ENCODE assay signal across 1 cellular context in the genomic region with DNA sequence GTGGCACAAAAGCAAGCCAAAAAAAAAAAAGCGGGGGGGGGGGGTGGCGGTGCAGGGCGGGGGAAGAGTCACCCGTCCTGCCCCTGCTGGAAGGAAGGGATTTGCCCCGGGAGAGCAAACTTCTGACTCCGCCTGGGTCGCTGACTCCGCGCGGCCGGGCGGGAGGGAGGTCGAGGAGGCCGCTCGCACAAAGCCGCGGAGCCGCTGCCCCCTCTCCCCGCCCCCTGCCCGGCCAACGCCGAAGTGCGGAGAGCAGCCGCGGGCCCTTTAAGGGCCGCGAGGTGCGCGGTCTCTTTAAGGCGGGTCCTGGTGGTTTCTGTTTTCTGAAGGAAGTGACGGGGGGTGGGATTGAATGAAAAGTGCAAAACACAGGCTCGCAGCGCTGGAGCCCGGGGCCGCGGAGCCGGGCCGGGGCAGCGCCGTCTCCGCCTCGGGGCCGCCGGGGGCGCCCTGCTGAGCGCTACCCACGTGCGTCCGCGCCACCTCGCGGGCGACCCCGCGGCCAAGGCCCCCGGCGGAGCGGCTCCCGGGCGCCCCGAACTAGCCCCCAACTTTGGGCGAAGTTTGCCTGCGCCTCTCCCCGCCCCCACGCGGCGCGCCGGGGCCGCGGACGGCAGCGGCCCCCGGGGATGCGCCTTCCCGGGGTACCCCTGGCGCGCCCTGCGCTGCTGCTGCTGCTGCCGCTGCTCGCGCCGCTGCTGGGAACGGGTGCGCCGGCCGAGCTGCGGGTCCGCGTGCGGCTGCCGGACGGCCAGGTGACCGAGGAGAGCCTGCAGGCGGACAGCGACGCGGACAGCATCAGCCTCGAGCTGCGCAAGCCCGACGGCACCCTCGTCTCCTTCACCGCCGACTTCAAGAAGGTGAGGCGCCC.
TF ChIP-seq lines count a peak whose summit lies in the region.

A gene (plus strand): TSS at position 382 of the 871 bp plus-strand sequence. CDS start 248 bp downstream, at position 630.

TF ChIP-seq in K562, 482 proteins besides CTCF, POLR2A, EP300 and RAD21 (continued from another document):
- TF ChIP-seq, protein P1, sequence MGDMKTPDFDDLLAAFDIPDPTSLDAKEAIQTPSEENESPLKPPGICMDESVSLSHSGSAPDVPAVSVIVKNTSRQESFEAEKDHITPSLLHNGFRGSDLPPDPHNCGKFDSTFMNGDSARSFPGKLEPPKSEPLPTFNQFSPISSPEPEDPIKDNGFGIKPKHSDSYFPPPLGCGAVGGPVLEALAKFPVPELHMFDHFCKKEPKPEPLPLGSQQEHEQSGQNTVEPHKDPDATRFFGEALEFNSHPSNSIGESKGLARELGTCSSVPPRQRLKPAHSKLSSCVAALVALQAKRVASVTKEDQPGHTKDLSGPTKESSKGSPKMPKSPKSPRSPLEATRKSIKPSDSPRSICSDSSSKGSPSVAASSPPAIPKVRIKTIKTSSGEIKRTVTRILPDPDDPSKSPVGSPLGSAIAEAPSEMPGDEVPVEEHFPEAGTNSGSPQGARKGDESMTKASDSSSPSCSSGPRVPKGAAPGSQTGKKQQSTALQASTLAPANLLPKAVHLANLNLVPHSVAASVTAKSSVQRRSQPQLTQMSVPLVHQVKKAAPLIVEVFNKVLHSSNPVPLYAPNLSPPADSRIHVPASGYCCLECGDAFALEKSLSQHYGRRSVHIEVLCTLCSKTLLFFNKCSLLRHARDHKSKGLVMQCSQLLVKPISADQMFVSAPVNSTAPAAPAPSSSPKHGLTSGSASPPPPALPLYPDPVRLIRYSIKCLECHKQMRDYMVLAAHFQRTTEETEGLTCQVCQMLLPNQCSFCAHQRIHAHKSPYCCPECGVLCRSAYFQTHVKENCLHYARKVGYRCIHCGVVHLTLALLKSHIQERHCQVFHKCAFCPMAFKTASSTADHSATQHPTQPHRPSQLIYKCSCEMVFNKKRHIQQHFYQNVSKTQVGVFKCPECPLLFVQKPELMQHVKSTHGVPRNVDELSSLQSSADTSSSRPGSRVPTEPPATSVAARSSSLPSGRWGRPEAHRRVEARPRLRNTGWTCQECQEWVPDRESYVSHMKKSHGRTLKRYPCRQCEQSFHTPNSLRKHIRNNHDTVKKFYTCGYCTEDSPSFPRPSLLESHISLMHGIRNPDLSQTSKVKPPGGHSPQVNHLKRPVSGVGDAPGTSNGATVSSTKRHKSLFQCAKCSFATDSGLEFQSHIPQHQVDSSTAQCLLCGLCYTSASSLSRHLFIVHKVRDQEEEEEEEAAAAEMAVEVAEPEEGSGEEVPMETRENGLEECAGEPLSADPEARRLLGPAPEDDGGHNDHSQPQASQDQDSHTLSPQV (IDR thresholded peaks at IDR 0.05) = peak; percentile 53; the same call in 1 of the 2 replicates
- peak; percentile 24 for TF ChIP-seq TBP (optimal IDR thresholded peaks at IDR 0.05; ENCODE audit: low read depth, low read length)
- TF ChIP-seq SAFB (IDR thresholded peaks at IDR 0.05; ENCODE audit: borderline replicate concordance, low read depth, low read length) = peak; percentile 75
- TF ChIP-seq MAZ (CRISPR knock-in tag; conservative IDR thresholded peaks at IDR 0.05 in 1 of 2, IDR thresholded peaks at IDR 0.05 in 1 of 2) = peak in 1 of 2 experiments; percentile 84; a peak in 2 of 4 replicates
- peak; percentile 57 for TF ChIP-seq KAT2B (IDR thresholded peaks at IDR 0.05; ENCODE audit: low read depth, low read length)
- TF ChIP-seq ZFX (CRISPR knock-in tag; IDR thresholded peaks at IDR 0.05) = peak; percentile 38
- peak; percentile 56; the same call in 1 of the 2 replicates for TF ChIP-seq GTF2E2 (tag; IDR thresholded peaks at IDR 0.05)
- TF ChIP-seq, protein P2, sequence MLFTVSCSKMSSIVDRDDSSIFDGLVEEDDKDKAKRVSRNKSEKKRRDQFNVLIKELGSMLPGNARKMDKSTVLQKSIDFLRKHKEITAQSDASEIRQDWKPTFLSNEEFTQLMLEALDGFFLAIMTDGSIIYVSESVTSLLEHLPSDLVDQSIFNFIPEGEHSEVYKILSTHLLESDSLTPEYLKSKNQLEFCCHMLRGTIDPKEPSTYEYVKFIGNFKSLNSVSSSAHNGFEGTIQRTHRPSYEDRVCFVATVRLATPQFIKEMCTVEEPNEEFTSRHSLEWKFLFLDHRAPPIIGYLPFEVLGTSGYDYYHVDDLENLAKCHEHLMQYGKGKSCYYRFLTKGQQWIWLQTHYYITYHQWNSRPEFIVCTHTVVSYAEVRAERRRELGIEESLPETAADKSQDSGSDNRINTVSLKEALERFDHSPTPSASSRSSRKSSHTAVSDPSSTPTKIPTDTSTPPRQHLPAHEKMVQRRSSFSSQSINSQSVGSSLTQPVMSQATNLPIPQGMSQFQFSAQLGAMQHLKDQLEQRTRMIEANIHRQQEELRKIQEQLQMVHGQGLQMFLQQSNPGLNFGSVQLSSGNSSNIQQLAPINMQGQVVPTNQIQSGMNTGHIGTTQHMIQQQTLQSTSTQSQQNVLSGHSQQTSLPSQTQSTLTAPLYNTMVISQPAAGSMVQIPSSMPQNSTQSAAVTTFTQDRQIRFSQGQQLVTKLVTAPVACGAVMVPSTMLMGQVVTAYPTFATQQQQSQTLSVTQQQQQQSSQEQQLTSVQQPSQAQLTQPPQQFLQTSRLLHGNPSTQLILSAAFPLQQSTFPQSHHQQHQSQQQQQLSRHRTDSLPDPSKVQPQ (CRISPR knock-in tag; IDR thresholded peaks at IDR 0.05; ENCODE audit: borderline replicate concordance) = no peak
- TF ChIP-seq HNRNPLL (IDR thresholded peaks at IDR 0.05; ENCODE audit: low read depth, low read length, poor library complexity, severe bottlenecking) = peak; percentile 18
- TF ChIP-seq ZNF431 (CRISPR knock-in tag; IDR thresholded peaks at IDR 0.05) = 0 out of 2 replicates have a peak, but pooled peaks have one; percentile 43
- peak; percentile 43 for TF ChIP-seq CCNT2 (IDR thresholded peaks at IDR 0.05; ENCODE audit: borderline replicate concordance, extremely low read depth, insufficient read length, low read depth, low read length)
- TF ChIP-seq, protein P3, sequence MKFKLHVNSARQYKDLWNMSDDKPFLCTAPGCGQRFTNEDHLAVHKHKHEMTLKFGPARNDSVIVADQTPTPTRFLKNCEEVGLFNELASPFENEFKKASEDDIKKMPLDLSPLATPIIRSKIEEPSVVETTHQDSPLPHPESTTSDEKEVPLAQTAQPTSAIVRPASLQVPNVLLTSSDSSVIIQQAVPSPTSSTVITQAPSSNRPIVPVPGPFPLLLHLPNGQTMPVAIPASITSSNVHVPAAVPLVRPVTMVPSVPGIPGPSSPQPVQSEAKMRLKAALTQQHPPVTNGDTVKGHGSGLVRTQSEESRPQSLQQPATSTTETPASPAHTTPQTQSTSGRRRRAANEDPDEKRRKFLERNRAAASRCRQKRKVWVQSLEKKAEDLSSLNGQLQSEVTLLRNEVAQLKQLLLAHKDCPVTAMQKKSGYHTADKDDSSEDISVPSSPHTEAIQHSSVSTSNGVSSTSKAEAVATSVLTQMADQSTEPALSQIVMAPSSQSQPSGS (CRISPR knock-in tag; IDR thresholded peaks at IDR 0.05) = no peak
- 0 out of 2 replicates have a peak, but pooled peaks have one; percentile 13 for TF ChIP-seq JUND (IDR thresholded peaks at IDR 0.05; ENCODE audit: borderline replicate concordance, low read depth, low read length)
- no peak for TF ChIP-seq JUND (tag; IDR thresholded peaks at IDR 0.05; ENCODE audit: borderline replicate concordance, low read depth, low read length)
- peak; percentile 82; the same call in 1 of the 2 replicates for TF ChIP-seq ZBTB7A (IDR thresholded peaks at IDR 0.05; ENCODE audit: borderline replicate concordance, control insufficient read depth, low read depth, low read length)
- TF ChIP-seq HNRNPL (IDR thresholded peaks at IDR 0.05; ENCODE audit: low read depth, low read length) = no peak
- TF ChIP-seq CXXC5 (CRISPR knock-in tag; IDR thresholded peaks at IDR 0.05) = peak; percentile 73
- 0 out of 2 replicates have a peak, but pooled peaks have one; percentile 23 for TF ChIP-seq ZBTB1 (CRISPR knock-in tag; IDR thresholded peaks at IDR 0.05; ENCODE audit: borderline replicate concordance, low read depth)
- no peak for TF ChIP-seq COPS2 (conservative IDR thresholded peaks at IDR 0.05)
- TF ChIP-seq, protein P4, sequence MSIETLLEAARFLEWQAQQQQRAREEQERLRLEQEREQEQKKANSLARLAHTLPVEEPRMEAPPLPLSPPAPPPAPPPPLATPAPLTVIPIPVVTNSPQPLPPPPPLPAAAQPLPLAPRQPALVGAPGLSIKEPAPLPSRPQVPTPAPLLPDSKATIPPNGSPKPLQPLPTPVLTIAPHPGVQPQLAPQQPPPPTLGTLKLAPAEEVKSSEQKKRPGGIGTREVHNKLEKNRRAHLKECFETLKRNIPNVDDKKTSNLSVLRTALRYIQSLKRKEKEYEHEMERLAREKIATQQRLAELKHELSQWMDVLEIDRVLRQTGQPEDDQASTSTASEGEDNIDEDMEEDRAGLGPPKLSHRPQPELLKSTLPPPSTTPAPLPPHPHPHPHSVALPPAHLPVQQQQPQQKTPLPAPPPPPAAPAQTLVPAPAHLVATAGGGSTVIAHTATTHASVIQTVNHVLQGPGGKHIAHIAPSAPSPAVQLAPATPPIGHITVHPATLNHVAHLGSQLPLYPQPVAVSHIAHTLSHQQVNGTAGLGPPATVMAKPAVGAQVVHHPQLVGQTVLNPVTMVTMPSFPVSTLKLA (conservative IDR thresholded peaks at IDR 0.05) = peak in 1 of 2 experiments; percentile 30; a peak in 1 of 4 replicates
- TF ChIP-seq NR2C2 (CRISPR knock-in tag; IDR thresholded peaks at IDR 0.05) = no peak
- TF ChIP-seq NR2C2 (tag; IDR thresholded peaks at IDR 0.05) = peak; percentile 67
- TF ChIP-seq, protein P5, sequence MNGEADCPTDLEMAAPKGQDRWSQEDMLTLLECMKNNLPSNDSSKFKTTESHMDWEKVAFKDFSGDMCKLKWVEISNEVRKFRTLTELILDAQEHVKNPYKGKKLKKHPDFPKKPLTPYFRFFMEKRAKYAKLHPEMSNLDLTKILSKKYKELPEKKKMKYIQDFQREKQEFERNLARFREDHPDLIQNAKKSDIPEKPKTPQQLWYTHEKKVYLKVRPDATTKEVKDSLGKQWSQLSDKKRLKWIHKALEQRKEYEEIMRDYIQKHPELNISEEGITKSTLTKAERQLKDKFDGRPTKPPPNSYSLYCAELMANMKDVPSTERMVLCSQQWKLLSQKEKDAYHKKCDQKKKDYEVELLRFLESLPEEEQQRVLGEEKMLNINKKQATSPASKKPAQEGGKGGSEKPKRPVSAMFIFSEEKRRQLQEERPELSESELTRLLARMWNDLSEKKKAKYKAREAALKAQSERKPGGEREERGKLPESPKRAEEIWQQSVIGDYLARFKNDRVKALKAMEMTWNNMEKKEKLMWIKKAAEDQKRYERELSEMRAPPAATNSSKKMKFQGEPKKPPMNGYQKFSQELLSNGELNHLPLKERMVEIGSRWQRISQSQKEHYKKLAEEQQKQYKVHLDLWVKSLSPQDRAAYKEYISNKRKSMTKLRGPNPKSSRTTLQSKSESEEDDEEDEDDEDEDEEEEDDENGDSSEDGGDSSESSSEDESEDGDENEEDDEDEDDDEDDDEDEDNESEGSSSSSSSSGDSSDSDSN (IDR thresholded peaks at IDR 0.05; ENCODE audit: borderline replicate concordance in 1 of 2, low read depth in 2 of 2, low read length in 2 of 2) = peak in 1 of 2 experiments; percentile 72; a peak in 2 of 4 replicates
